Comparison of ENCODE assay signal across 30 cellular contexts in the genomic region with DNA sequence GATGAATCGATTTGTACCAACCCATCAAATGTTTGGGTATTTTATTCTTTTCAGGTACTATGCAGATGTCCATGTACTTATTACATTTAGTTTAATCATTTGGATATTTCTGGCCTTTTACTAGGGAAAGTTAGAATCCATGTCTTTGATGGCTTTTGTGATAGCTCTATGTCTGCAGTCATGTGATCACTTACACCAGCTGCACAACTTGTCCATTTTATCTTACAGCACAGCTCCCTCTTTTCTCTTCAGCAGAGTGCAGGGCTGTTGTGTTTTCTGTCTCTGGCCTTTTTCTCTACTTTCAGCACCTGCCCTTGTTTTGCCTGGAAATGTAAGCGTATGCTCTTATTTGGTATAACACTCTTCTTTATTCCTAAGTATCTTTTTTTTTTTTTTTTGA. TPM values are rescaled to one million over a fixed set of nuclear protein-coding genes. Genes with fewer than 3 reads are reported as not detected.
DNase-seq lines count a peak whose midpoint lies in the region; ATAC-seq and TF ChIP-seq lines count a peak whose summit lies in the region.
"Had no signal": no experiment of that assay in that cellular context is flagged by ENCODE, and none has a peak within 500 bp of the region (broad histone marks: within the 10 kb centered on the region; RNA-seq: fewer than 3 reads in every experiment).

No MANE protein-coding gene starts in this region.

- H3K4ac ChIP-seq in H9 (ENCODE audit: low read depth, low read length) = no peak overlapping the region

- H3K4me1 Mint-ChIP-seq in H9 = peaks cover 37 to 40% of the 10 kb centered on the region in 2 experiments
- peaks cover 48% of the 10 kb centered on the region for H3K4me1 Mint-ChIP-seq in WTC11
- H3K4me1 Mint-ChIP-seq in CD14-positive monocyte = no peaks in the 10 kb centered on the region
- H3K4me1 Mint-ChIP-seq: activated B cell treated with CpG ODN at 0.5 μM for 24 hours; activated CD8-positive, alpha-beta memory T cell treated with anti-CD3 and anti-CD28 coated beads, Interleukin-2, amount 10 ng/mL, durations not matched to agents 7 days and 5 days; B cell had no signal

- H3K23ac ChIP-seq in H9 (ENCODE audit: insufficient read length, low read depth, low read length) = no peak overlapping the region

- POLR2A ChIA-PET in WTC11 (lab: Charles Lee) = no interaction called here
- POLR2A ChIA-PET in PC-3 (lab: Charles Lee; ENCODE audit: unreplicated experiment) = no interaction called here

- BruUV-seq in PC-3 (replicated peaks; lab: Mats Ljungman, UMichigan) = no TSS peak

- DNase-seq in Right ventricle myocardium superior = no peak
- no peak for DNase-seq in cardiac septum (ENCODE audit: low spot score)
- DNase-seq in H9 = no peak
- no peak for DNase-seq in WTC11 (ENCODE audit: low spot score)
- DNase-seq in PC-3 = no peak
- DNase-seq in activated CD4-positive, alpha-beta T cell treated with anti-CD3 and anti-CD28 coated beads, Interleukin-2, amount 50 U/mL, for 1 hour = no peak
- DNase-seq in CD14-positive monocyte (ENCODE audit: low spot score) = no peak
- DNase-seq: activated B cell treated with CpG ODN at 0.5 μM for 24 hours; activated CD4-positive, alpha-beta T cell treated with anti-CD3 and anti-CD28 coated beads, Interleukin-2, amount 50 U/mL, for 4 hours; activated CD8-positive, alpha-beta memory T cell treated with anti-CD3 and anti-CD28 coated beads, Interleukin-2, amount 10 ng/mL, durations not matched to agents 7 days and 5 days; activated naive CD4-positive, alpha-beta T cell treated with Interleukin-2 at 50 U/mL for 16 hours; activated T-cell treated with anti-CD3 and anti-CD28 coated beads, Interleukin-2, amount 50 U/mL, for 48 hours; DMS53; foreskin fibroblast; NCI-H1436 treated with DMSO at 0.1 percent for 48 hours; NCI-H2081 treated with DMSO at 0.1 percent for 48 hours; NCI-H345; nephron progenitor cell; Peyer's patch; retina; SJCRH30; stimulated activated naive CD4-positive, alpha-beta T cell; T-cell; testis; uterus had no signal

- H3K4me1 ChIP-seq in H9 (ENCODE audit: insufficient read depth, low read length) (peaks cover 9% of the 10 kb centered on the region), rectal smooth muscle tissue (ENCODE audit: control insufficient read depth, insufficient read depth, low read length) (peaks cover 14% of the 10 kb centered on the region), PC-3 (ENCODE audit: insufficient read depth, low read length) (peaks cover 26% of the 10 kb centered on the region)
- H3K4me1 ChIP-seq: SJCRH30, uterus had no signal

- no peak overlapping the region for H2AK5ac ChIP-seq in H9 (ENCODE audit: insufficient read length, low read length)

- ATAC-seq in Right ventricle myocardium superior (ENCODE audit: poor library complexity) (peak; percentile 22), WTC11 (no peak), PC-3 (no peak)
- ATAC-seq: activated CD8-positive, alpha-beta memory T cell treated with anti-CD3 and anti-CD28 coated beads, Interleukin-2, amount 10 ng/mL, durations not matched to agents 7 days and 5 days; T-cell had no signal

- no peak overlapping the region for H2BK12ac ChIP-seq in H9 (ENCODE audit: insufficient read length, low read depth, low read length)

- no peak overlapping the region for H4K8ac ChIP-seq in H9 (replicated peaks; ENCODE audit: insufficient read length, low read depth, low read length)

- H3K79me1 ChIP-seq in H9 (ENCODE audit: insufficient read depth, low read depth, low read length, poor library complexity, severe bottlenecking) = peaks cover 5% of the 10 kb centered on the region

- H2BK15ac ChIP-seq in H9 (ENCODE audit: low read depth, low read length) = no peak overlapping the region

- H3K9me3 Mint-ChIP-seq in H9 (peaks cover 0 to 3% of the 10 kb centered on the region in 2 experiments; a peak in 1 of 5 replicates), WTC11 (no peaks in the 10 kb centered on the region), CD14-positive monocyte (peaks cover 0 to 2% (median 0%) of the 10 kb centered on the region in 7 donors)
- H3K9me3 Mint-ChIP-seq: activated B cell treated with CpG ODN at 0.5 μM for 24 hours, T-cell had no signal

- no peak overlapping the region for H3K4me3 ChIP-seq in rectal smooth muscle tissue (ENCODE audit: low read length)
- no peak overlapping the region for H3K4me3 ChIP-seq in PC-3 (ENCODE audit: low read length)
- H3K4me3 ChIP-seq: esophagus muscularis mucosa, lung, Peyer's patch, SJCRH30, smooth muscle cell, testis, uterus had no signal

- H3K27ac ChIP-seq in H9 (ENCODE audit: insufficient read length, low read depth, low read length) = no peak overlapping the region
- peak overlapping the region; percentile 21 for H3K27ac ChIP-seq in rectal smooth muscle tissue (ENCODE audit: low read depth, low read length)
- no peak overlapping the region for H3K27ac ChIP-seq in PC-3 (ENCODE audit: low read length)
- H3K27ac ChIP-seq: Peyer's patch, SJCRH30, uterus had no signal

- no peak overlapping the region for H2BK120ac ChIP-seq in H9 (ENCODE audit: low read depth, low read length, poor library complexity, severe bottlenecking)

- H3K18ac ChIP-seq in H9 (ENCODE audit: insufficient read length, low read depth, low read length) = no peak overlapping the region

- WGBS in H9 (ENCODE audit: extremely low coverage, insufficient read length, low lambda C conversion rate) = no CpG with 5 or more reads among the region's 2 CpGs

- H4K20me1 ChIP-seq in H9 (ENCODE audit: control insufficient read depth, insufficient read depth, insufficient read length) (no peaks in the 10 kb centered on the region), PC-3 (ENCODE audit: low read length) (no peaks in the 10 kb centered on the region)

- H3K79me2 ChIP-seq in H9 (ENCODE audit: insufficient read depth, low read length) (peaks cover 45% of the 10 kb centered on the region), PC-3 (ENCODE audit: low read length) (peaks cover 78% of the 10 kb centered on the region)

- H3K27ac Mint-ChIP-seq in H9 (peak overlapping the region in 2 of 3 experiments; percentile 4 to 32; a peak in 2 of 7 replicates), WTC11 (peak overlapping the region; percentile 28; the same call in 1 of the 2 replicates), CD14-positive monocyte (no peak overlapping the region)
- H3K27ac Mint-ChIP-seq: activated B cell treated with CpG ODN at 0.5 μM for 24 hours; activated CD8-positive, alpha-beta memory T cell treated with anti-CD3 and anti-CD28 coated beads, Interleukin-2, amount 10 ng/mL, durations not matched to agents 7 days and 5 days; B cell; T-cell had no signal

- H4K91ac ChIP-seq in H9 (ENCODE audit: insufficient read length, low read depth, low read length) = no peak overlapping the region

- peaks cover 0 to 4% (median 0%) of the 10 kb centered on the region in 3 experiments; a peak in 1 of 7 replicates for H3K36me3 Mint-ChIP-seq in H9 (ENCODE audit: insufficient read depth in 1 of 3, low read depth in 3 of 3)
- H3K36me3 Mint-ChIP-seq in WTC11 = no peaks in the 10 kb centered on the region
- no peaks in the 10 kb centered on the region for H3K36me3 Mint-ChIP-seq in CD14-positive monocyte
- H3K36me3 Mint-ChIP-seq: activated CD8-positive, alpha-beta memory T cell treated with anti-CD3 and anti-CD28 coated beads, Interleukin-2, amount 10 ng/mL, durations not matched to agents 7 days and 5 days; T-cell had no signal

- no peak overlapping the region for H2BK20ac ChIP-seq in H9 (ENCODE audit: low read depth, low read length, poor library complexity, severe bottlenecking)

- H3K9ac ChIP-seq in H9 (ENCODE audit: extremely low read depth, insufficient read length, low read length) = no peak overlapping the region
- no peak overlapping the region for H3K9ac ChIP-seq in rectal smooth muscle tissue (ENCODE audit: low read length)
- H3K9ac ChIP-seq in PC-3 (ENCODE audit: low read length) = no peak overlapping the region

- no peak overlapping the region for H3T11ph ChIP-seq in H9 (ENCODE audit: low read length)

- CTCF ChIA-PET in WTC11 (lab: Charles Lee) (interaction anchor here (0.8 kb wide), 1 partner anchor 56 kb away, joined by 3 read pairs; no protein-coding TSS in a partner anchor), PC-3 (lab: Charles Lee) (interaction anchor here (0.6 kb wide), 1 partner anchor 30 kb away, joined by 6 read pairs; no protein-coding TSS in a partner anchor)

- H2AFZ ChIP-seq in H9 (ENCODE audit: low read length) (no peak overlapping the region), PC-3 (ENCODE audit: low read length) (no peak overlapping the region)

- H3K4me2 ChIP-seq in H9 (ENCODE audit: insufficient read depth, insufficient read length, low read length) = no peak overlapping the region
- no peak overlapping the region for H3K4me2 ChIP-seq in PC-3 (ENCODE audit: low read length)
- H3K4me2 ChIP-seq: smooth muscle cell had no signal

- no peaks in the 10 kb centered on the region for H3K9me3 ChIP-seq in H9 (ENCODE audit: control insufficient read depth, low read depth, low read length)
- H3K9me3 ChIP-seq in PC-3 (ENCODE audit: low read length) = no peaks in the 10 kb centered on the region
- H3K9me3 ChIP-seq: esophagus muscularis mucosa, Peyer's patch, SJCRH30, testis, uterus had no signal

- H4K5ac ChIP-seq in H9 (ENCODE audit: insufficient read length, low read depth, low read length) = no peak overlapping the region

- H3K27me3 Mint-ChIP-seq in H9 (ENCODE audit: low read depth) (no peaks in the 10 kb centered on the region), WTC11 (ENCODE audit: low read depth) (no peaks in the 10 kb centered on the region), CD14-positive monocyte (ENCODE audit: low read depth in 3 of 3) (peaks cover 0 to 3% (median 3%) of the 10 kb centered on the region in 3 donors)
- H3K27me3 Mint-ChIP-seq: activated B cell treated with CpG ODN at 0.5 μM for 24 hours, T-cell had no signal

- H3F3A ChIP-seq in PC-3 (ENCODE audit: low read length, unreplicated experiment) = no peaks in the 10 kb centered on the region

- intact Hi-C loops in Right ventricle myocardium superior (cut with DNase I) (no loop called here), cardiac septum (cut with DNase I) (no loop called here), PC-3 (cut with micrococcal nuclease) (no loop called here), CD14-positive monocyte (cut with micrococcal nuclease) (no loop called here)

- H3K27me3 ChIP-seq in H9 (ENCODE audit: insufficient read depth, low read length) = no peaks in the 10 kb centered on the region
- no peaks in the 10 kb centered on the region for H3K27me3 ChIP-seq in rectal smooth muscle tissue (ENCODE audit: control insufficient read depth, insufficient read depth, low read length)
- no peaks in the 10 kb centered on the region for H3K27me3 ChIP-seq in PC-3 (ENCODE audit: low read length)
- H3K27me3 ChIP-seq: esophagus muscularis mucosa, Peyer's patch, SJCRH30, testis, uterus had no signal

- H3K36me3 ChIP-seq in rectal smooth muscle tissue (ENCODE audit: control insufficient read depth, insufficient read depth, low read length) = no peaks in the 10 kb centered on the region
- H3K36me3 ChIP-seq in PC-3 (ENCODE audit: low read depth, low read length) = no peaks in the 10 kb centered on the region
- H3K36me3 ChIP-seq: esophagus muscularis mucosa, Peyer's patch, SJCRH30, uterus had no signal

- H3K14ac ChIP-seq in H9 (ENCODE audit: insufficient read depth, low read length) = no peak overlapping the region

- no peak overlapping the region for H2BK5ac ChIP-seq in H9 (ENCODE audit: insufficient read length, low read length)

- H3K56ac ChIP-seq in H9 (ENCODE audit: insufficient read length, low read depth, low read length) = no peak overlapping the region

- TF ChIP-seq CTCF in H9 (conservative IDR thresholded peaks at IDR 0.05) (no peak), WTC11 (IDR thresholded peaks at IDR 0.05) (no peak), PC-3 (conservative IDR thresholded peaks at IDR 0.05; ENCODE audit: low read depth, low read length) (no peak), CD14-positive monocyte (IDR thresholded peaks at IDR 0.05) (no peak)

- no peak overlapping the region for H3K4me3 Mint-ChIP-seq in H9
- no peak overlapping the region for H3K4me3 Mint-ChIP-seq in WTC11
- no peak overlapping the region for H3K4me3 Mint-ChIP-seq in CD14-positive monocyte
- H3K4me3 Mint-ChIP-seq: activated B cell treated with CpG ODN at 0.5 μM for 24 hours; activated CD8-positive, alpha-beta memory T cell treated with anti-CD3 and anti-CD28 coated beads, Interleukin-2, amount 10 ng/mL, durations not matched to agents 7 days and 5 days; B cell; nephron progenitor cell; T-cell had no signal

- no peaks in the 10 kb centered on the region for H3K23me2 ChIP-seq in H9 (ENCODE audit: insufficient read length, low read depth, low read length, poor library complexity, severe bottlenecking)

- H3K9me2 ChIP-seq in PC-3 (replicated peaks; ENCODE audit: low read length) = no peaks in the 10 kb centered on the region

RNA-seq across cellular contexts. Expression of gene WWC2, which starts 30.6 kb away (rescaled TPM):
- total RNA-seq in Right ventricle myocardium superior = 34.4 TPM
- 38.3 TPM for total RNA-seq in cardiac septum
- 99.3 and 106 TPM in 2 replicates for total RNA-seq in H9 (2021)
- total RNA-seq in WTC11 (2021) = 126 to 133 TPM (median 133 TPM) in 3 replicates
- total RNA-seq in PC-3 (2014; rRNA removed) = 15.8 and 40.2 TPM in 2 replicates
- polyA plus RNA-seq in CD14-positive monocyte = 1 to 10 TPM; 1.9 to 2.9 TPM

Comparison
In these comparisons a context has a peak if more than half of its experiments do, and no peak if none do; other contexts are left out.
1. H3K27ac Mint-ChIP-seq: peak in H9 (2 of 3) and WTC11 (single experiment); none in CD14-positive monocyte (0 of 7).